In the genomic region with DNA sequence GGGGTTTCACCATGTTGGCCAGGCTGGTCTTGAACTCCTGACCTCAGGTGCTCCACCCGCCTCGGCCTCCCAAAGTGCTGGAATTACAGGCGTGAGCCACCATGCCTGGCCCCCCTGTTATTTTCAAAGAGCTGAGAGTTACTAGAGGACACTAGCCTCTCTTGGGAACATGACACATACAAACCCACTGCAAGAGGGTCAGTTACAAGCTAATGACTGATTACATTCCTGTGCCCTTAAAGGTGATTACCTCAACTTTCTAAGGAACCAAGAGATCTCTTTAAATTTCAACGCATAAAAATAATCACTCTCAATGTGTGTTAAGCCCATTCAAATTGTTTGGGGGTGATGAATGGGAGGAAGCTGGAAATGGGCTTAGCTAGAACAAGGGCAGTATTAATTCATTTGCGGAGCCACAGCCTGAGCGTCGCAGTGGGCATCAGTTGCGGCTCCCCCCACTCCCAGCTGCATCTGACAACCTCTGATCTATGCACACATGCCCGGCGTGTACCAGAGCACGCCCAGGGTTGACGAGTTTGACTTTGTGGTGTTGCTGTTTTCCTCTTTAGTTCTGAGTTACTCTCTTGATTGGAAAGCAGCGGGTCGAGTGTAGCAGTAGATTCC, we compare ENCODE assay signal across 10 cellular contexts.
DNase-seq lines count a peak whose midpoint lies in the region; ATAC-seq lines count a peak whose summit lies in the region.
"Had no signal": no experiment of that assay in that cellular context is flagged by ENCODE, and none has a peak within 500 bp of the region (broad histone marks: within the 10 kb centered on the region; RNA-seq: fewer than 3 reads in every experiment).

No MANE protein-coding gene starts in this region.

- H3K4me2 ChIP-seq in Karpas-422 (ENCODE audit: low read depth, low read length, poor library complexity, severe bottlenecking), result no peak overlapping the region

- no peaks in the 10 kb centered on the region for H3K79me2 ChIP-seq in Karpas-422 (ENCODE audit: low read length)

- H3K36me3 ChIP-seq in thymus (ENCODE audit: control insufficient read depth, insufficient read depth), result no peaks in the 10 kb centered on the region
- no peaks in the 10 kb centered on the region for H3K36me3 ChIP-seq in Karpas-422 (ENCODE audit: insufficient read depth, low read length)

- H3K27ac ChIP-seq in thymus (ENCODE audit: low read depth) (peak overlapping the region; percentile 74), Karpas-422 (ENCODE audit: low read length) (no peak overlapping the region)

- H3K9me3 ChIP-seq in thymus (ENCODE audit: control insufficient read depth) (no peaks in the 10 kb centered on the region), Karpas-422 (ENCODE audit: low read length) (no peaks in the 10 kb centered on the region)

- H3K27me3 ChIP-seq in thymus (ENCODE audit: control insufficient read depth, insufficient read depth) (no peaks in the 10 kb centered on the region), Karpas-422 (ENCODE audit: low read length) (no peaks in the 10 kb centered on the region)

- H2AFZ ChIP-seq in Karpas-422 (ENCODE audit: low read length), result no peak overlapping the region

- no peaks in the 10 kb centered on the region for H3K9me2 ChIP-seq in Karpas-422 (replicated peaks; ENCODE audit: insufficient read depth, low read length)

- DNase-seq in LHCN-M2 (ENCODE audit: low read depth) (peak; percentile 71), cerebellar cortex (ENCODE audit: low spot score) (peak; percentile 27), medulla oblongata (ENCODE audit: extremely low spot score) (peak; percentile 57), Karpas-422 (no peak), KG1 (lab: John Stamatoyannopoulos, UW) (no peak)
- DNase-seq in NK-92 treated with Interleukin-12 subunit alpha and Interleukin-12 subunit beta, amount 100 ng/mL, for 24 hours (lab: John Stamatoyannopoulos, UW), result no peak
- DNase-seq: GDM1, NCI-H1092 had no signal

- H3K4me3 ChIP-seq in thymus (ENCODE audit: low read length) (no peak overlapping the region), Karpas-422 (ENCODE audit: low read length) (no peak overlapping the region)

- H3K9ac ChIP-seq in Karpas-422 (ENCODE audit: low read length), result no peak overlapping the region

- H3K4me1 ChIP-seq in thymus (ENCODE audit: control insufficient read depth, insufficient read depth, low read length), result no peaks in the 10 kb centered on the region
- no peaks in the 10 kb centered on the region for H3K4me1 ChIP-seq in Karpas-422 (ENCODE audit: low read length)

- 80% methylated on average over 14 of the region's 14 CpGs for WGBS in thymus

- no peaks in the 10 kb centered on the region for H4K20me1 ChIP-seq in Karpas-422 (ENCODE audit: insufficient read depth, low read depth, low read length)

- ATAC-seq in GM21737 (IDR thresholded peaks at IDR 0.05; ENCODE audit: unreplicated experiment), result no peak

Comparison
In these comparisons a context has a peak if more than half of its experiments do, and no peak if none do; other contexts are left out.
1. DNase-seq: peak in LHCN-M2 (single experiment), cerebellar cortex (single experiment) and medulla oblongata (single experiment); none in Karpas-422 (single experiment), KG1 (single experiment) and NK-92 treated with Interleukin-12 subunit alpha and Interleukin-12 subunit beta, amount 100 ng/mL, for 24 hours (single experiment).